ENCODE assay signal across 33 cellular contexts in the genomic region with DNA sequence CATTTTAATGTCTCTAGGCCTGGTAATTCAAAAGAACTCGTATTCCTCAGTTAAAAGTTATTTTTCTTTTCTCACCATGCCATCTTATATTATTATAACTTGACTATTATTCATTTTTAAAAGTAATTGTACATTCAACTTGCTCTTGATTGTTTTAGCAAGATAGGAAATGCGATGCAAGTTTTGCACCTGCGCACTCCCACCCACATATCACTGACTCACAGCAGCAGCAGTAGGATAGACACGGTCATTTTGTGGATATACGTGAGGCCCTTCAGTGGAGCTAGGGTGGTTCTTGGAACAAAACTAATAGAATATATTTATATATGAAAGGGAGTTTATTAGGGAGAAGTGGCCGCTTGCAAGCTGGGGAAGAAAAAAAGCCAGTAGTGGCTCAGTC.
DNase-seq lines count a peak whose midpoint lies in the region; ATAC-seq and TF ChIP-seq lines count a peak whose summit lies in the region.
"Had no signal": no experiment of that assay in that cellular context is flagged by ENCODE, and none has a peak within 500 bp of the region (broad histone marks: within the 10 kb centered on the region; RNA-seq: fewer than 3 reads in every experiment).

No MANE protein-coding gene starts in this region.

- no peak overlapping the region for H3K4me3 Mint-ChIP-seq in activated CD4-positive, alpha-beta T cell treated with anti-CD3 and anti-CD28 coated beads, Interleukin-2, amount 10 ng/mL, durations not matched to agents 7 days and 5 days
- no peak overlapping the region for H3K4me3 Mint-ChIP-seq in activated CD4-positive, alpha-beta T cell treated with anti-CD3 and anti-CD28 coated beads for 36 hours
- H3K4me3 Mint-ChIP-seq in progenitor cell of endocrine pancreas (ENCODE audit: low read depth): no peak overlapping the region
- H3K4me3 Mint-ChIP-seq: B cell; CD14-positive monocyte; CD4-positive, alpha-beta memory T cell; CD4-positive, alpha-beta T cell; CD4-positive, CD25-positive, alpha-beta regulatory T cell; CD8-positive, alpha-beta memory T cell; CD8-positive, alpha-beta T cell had no signal

- no peak for ATAC-seq in activated CD4-positive, alpha-beta T cell treated with anti-CD3 and anti-CD28 coated beads for 36 hours
- no peak for ATAC-seq in heart right ventricle
- ATAC-seq: A549; CD8-positive, alpha-beta T cell had no signal

- no peaks in the 10 kb centered on the region for H3K36me3 ChIP-seq in heart right ventricle
- H3K36me3 ChIP-seq: BE2C; BLaER1; BLaER1 treated with 17β-estradiol and CSF1 and Interleukin-3, amounts not matched to agents 10 nM and 100 nM had no signal

- no peak overlapping the region for H3K4me3 ChIP-seq in heart right ventricle
- H3K4me3 ChIP-seq: A549; BLaER1; BLaER1 treated with 17β-estradiol and CSF1 and Interleukin-3, amounts not matched to agents 10 nM and 100 nM had no signal

- no peaks in the 10 kb centered on the region for H3K27me3 Mint-ChIP-seq in activated CD4-positive, alpha-beta T cell treated with anti-CD3 and anti-CD28 coated beads, Interleukin-2, amount 10 ng/mL, durations not matched to agents 7 days and 5 days
- no peaks in the 10 kb centered on the region for H3K27me3 Mint-ChIP-seq in activated CD4-positive, alpha-beta T cell treated with anti-CD3 and anti-CD28 coated beads for 36 hours
- H3K27me3 Mint-ChIP-seq in progenitor cell of endocrine pancreas: peaks cover 6% of the 10 kb centered on the region
- H3K27me3 Mint-ChIP-seq: B cell; CD4-positive, alpha-beta T cell; CD4-positive, CD25-positive, alpha-beta regulatory T cell had no signal

- no peak overlapping the region for H3K27ac ChIP-seq in heart right ventricle
- H3K27ac ChIP-seq: 22Rv1; A549; BLaER1; BLaER1 treated with 17β-estradiol and CSF1 and Interleukin-3, amounts not matched to agents 10 nM and 100 nM; C4-2B had no signal

- H3K9me3 Mint-ChIP-seq in activated CD4-positive, alpha-beta T cell treated with anti-CD3 and anti-CD28 coated beads, Interleukin-2, amount 10 ng/mL, durations not matched to agents 7 days and 5 days: no peaks in the 10 kb centered on the region
- peaks cover 4% of the 10 kb centered on the region for H3K9me3 Mint-ChIP-seq in activated CD4-positive, alpha-beta T cell treated with anti-CD3 and anti-CD28 coated beads for 36 hours (ENCODE audit: low read depth)
- peaks cover 7% of the 10 kb centered on the region for H3K9me3 Mint-ChIP-seq in progenitor cell of endocrine pancreas (ENCODE audit: low read depth)
- H3K9me3 Mint-ChIP-seq: CD4-positive, alpha-beta T cell had no signal

- CTCF ChIA-PET in activated CD4-positive, alpha-beta T cell treated with anti-CD3 and anti-CD28 coated beads, Interleukin-2, amount 10 ng/mL, durations not matched to agents 7 days and 5 days (lab: Charles Lee): no interaction called here
- CTCF ChIA-PET in activated CD4-positive, alpha-beta T cell treated with anti-CD3 and anti-CD28 coated beads for 36 hours (lab: Charles Lee): no interaction called here

- 90 to 93% methylated on average over 6 of the region's 6 CpGs for WGBS in heart right ventricle, 2 donors

- POLR2A ChIA-PET in activated CD4-positive, alpha-beta T cell treated with anti-CD3 and anti-CD28 coated beads, Interleukin-2, amount 10 ng/mL, durations not matched to agents 7 days and 5 days (lab: Charles Lee): no interaction called here
- POLR2A ChIA-PET in activated CD4-positive, alpha-beta T cell treated with anti-CD3 and anti-CD28 coated beads for 36 hours (lab: Charles Lee): interaction anchor here (0.6 kb wide), 1 partner anchor 369 kb away, joined by 3 read pairs; no protein-coding TSS in a partner anchor

- intact Hi-C loops in activated CD4-positive, alpha-beta T cell treated with anti-CD3 and anti-CD28 coated beads for 36 hours (cut with DNase I, micrococcal nuclease): no loop called here
- intact Hi-C loops in head of caudate nucleus (cut with DNase I) (no loop called here), heart right ventricle (cut with DNase I) (loop anchor here in 2 of 10 donors (10.0 kb wide), 2 partner anchors 141 to 151 kb away; no protein-coding TSS in a partner anchor)

- peaks cover 0 to 20% (median 0%) of the 10 kb centered on the region in 9 donors for H3K4me1 ChIP-seq in heart right ventricle
- H3K4me1 ChIP-seq: A549, BE2C, Caco-2 had no signal

- peaks cover 0 to 7% (median 0%) of the 10 kb centered on the region in 11 donors for H3K9me3 ChIP-seq in heart right ventricle
- H3K9me3 ChIP-seq: A549, BE2C had no signal

- DNase-seq in activated CD4-positive, alpha-beta T cell treated with anti-CD3 and anti-CD28 coated beads, Interleukin-2, amount 10 ng/mL, durations not matched to agents 7 days and 5 days: no peak
- DNase-seq in activated CD4-positive, alpha-beta T cell treated with anti-CD3 and anti-CD28 coated beads for 36 hours: no peak
- peak in 29 of 42 donors; percentile 15 to 62 (median 39) for DNase-seq in head of caudate nucleus
- DNase-seq in progenitor cell of endocrine pancreas (ENCODE audit: low spot score, unreplicated experiment): no peak
- DNase-seq in heart right ventricle: no peak
- DNase-seq in NCI-H2196 (lab: John Stamatoyannopoulos, UW; ENCODE audit: unreplicated experiment): no peak
- DNase-seq: 8988T; ACHN; AML-193; BE2C; C1 segment of cervical spinal cord; Caco-2; Calu3; CD4-positive, alpha-beta memory T cell; CD4-positive, alpha-beta T cell; CD4-positive, CD25-positive, alpha-beta regulatory T cell; CD8-positive, alpha-beta memory T cell; CD8-positive, alpha-beta T cell; COR-L47; DMS 273 treated with DMSO at 0.1 percent for 48 hours; DMS153; DMS53; DMS79; DMS79 treated with DMSO at 0.1 percent for 48 hours; DND-41; EL had no signal

- no peaks in the 10 kb centered on the region for H3K36me3 Mint-ChIP-seq in activated CD4-positive, alpha-beta T cell treated with anti-CD3 and anti-CD28 coated beads, Interleukin-2, amount 10 ng/mL, durations not matched to agents 7 days and 5 days (ENCODE audit: low read depth)
- no peaks in the 10 kb centered on the region for H3K36me3 Mint-ChIP-seq in activated CD4-positive, alpha-beta T cell treated with anti-CD3 and anti-CD28 coated beads for 36 hours (ENCODE audit: low read depth)
- H3K36me3 Mint-ChIP-seq in progenitor cell of endocrine pancreas (ENCODE audit: insufficient read depth): peaks cover 2% of the 10 kb centered on the region
- H3K36me3 Mint-ChIP-seq: CD14-positive monocyte; CD4-positive, alpha-beta memory T cell; CD4-positive, CD25-positive, alpha-beta regulatory T cell; CD8-positive, alpha-beta T cell had no signal

- no peaks in the 10 kb centered on the region for H3K27me3 ChIP-seq in heart right ventricle
- H3K27me3 ChIP-seq: BE2C; BLaER1; BLaER1 treated with 17β-estradiol and CSF1 and Interleukin-3, amounts not matched to agents 10 nM and 100 nM had no signal

- TF ChIP-seq CTCF in progenitor cell of endocrine pancreas (IDR thresholded peaks at IDR 0.05; ENCODE audit: unreplicated experiment) (no peak), heart right ventricle (IDR thresholded peaks at IDR 0.05) (no peak)

- H3K27ac Mint-ChIP-seq in activated CD4-positive, alpha-beta T cell treated with anti-CD3 and anti-CD28 coated beads, Interleukin-2, amount 10 ng/mL, durations not matched to agents 7 days and 5 days: peak overlapping the region; percentile 13
- no peak overlapping the region for H3K27ac Mint-ChIP-seq in activated CD4-positive, alpha-beta T cell treated with anti-CD3 and anti-CD28 coated beads for 36 hours
- H3K27ac Mint-ChIP-seq in progenitor cell of endocrine pancreas: peak overlapping the region; percentile 87
- H3K27ac Mint-ChIP-seq: B cell; CD14-positive monocyte; CD4-positive, alpha-beta memory T cell; CD4-positive, alpha-beta T cell; CD8-positive, alpha-beta memory T cell; CD8-positive, alpha-beta T cell had no signal

- H3K4me1 Mint-ChIP-seq in activated CD4-positive, alpha-beta T cell treated with anti-CD3 and anti-CD28 coated beads, Interleukin-2, amount 10 ng/mL, durations not matched to agents 7 days and 5 days: no peaks in the 10 kb centered on the region
- no peaks in the 10 kb centered on the region for H3K4me1 Mint-ChIP-seq in activated CD4-positive, alpha-beta T cell treated with anti-CD3 and anti-CD28 coated beads for 36 hours
- peaks cover 20% of the 10 kb centered on the region for H3K4me1 Mint-ChIP-seq in progenitor cell of endocrine pancreas (ENCODE audit: low read depth)
- H3K4me1 Mint-ChIP-seq: B cell; CD14-positive monocyte; CD4-positive, alpha-beta memory T cell; CD4-positive, CD25-positive, alpha-beta regulatory T cell; CD8-positive, alpha-beta memory T cell had no signal

Comparison
In these comparisons a context has a peak if more than half of its experiments do, and no peak if none do; other contexts are left out.
1. DNase-seq: peak in head of caudate nucleus (29 of 42); none in activated CD4-positive, alpha-beta T cell treated with anti-CD3 and anti-CD28 coated beads, Interleukin-2, amount 10 ng/mL, durations not matched to agents 7 days and 5 days (single experiment), activated CD4-positive, alpha-beta T cell treated with anti-CD3 and anti-CD28 coated beads for 36 hours (single experiment), progenitor cell of endocrine pancreas (single experiment), heart right ventricle (0 of 2) and NCI-H2196 (single experiment).